16 cellular contexts compared by ENCODE assay signal in genomic region chr11:32895471-32895870, GRCh38. TPM values are rescaled to one million over a fixed set of nuclear protein-coding genes. Genes with fewer than 3 reads are reported as not detected.
DNase-seq lines count a peak whose midpoint lies in the region; ATAC-seq and TF ChIP-seq lines count a peak whose summit lies in the region.
"Had no signal": no experiment of that assay in that cellular context is flagged by ENCODE, and none has a peak within 500 bp of the region (broad histone marks: within the 10 kb centered on the region; RNA-seq: fewer than 3 reads in every experiment).

No MANE protein-coding gene starts in this region.

- H3K4ac ChIP-seq in IMR-90 (ENCODE audit: low read depth, low read length): no peak overlapping the region

- no peak overlapping the region for H3K4me3 ChIP-seq in IMR-90 (ENCODE audit: insufficient read depth, low read depth, low read length)
- H3K4me3 ChIP-seq in naive thymus-derived CD4-positive, alpha-beta T cell (ENCODE audit: low read length): no peak overlapping the region

- POLR2A ChIA-PET in IMR-90 (lab: Charles Lee; ENCODE audit: unreplicated experiment): no interaction called here
- POLR2A ChIA-PET in activated CD8-positive, alpha-beta T cell treated with anti-CD3 and anti-CD28 coated beads, Interleukin-2, amount 10 ng/mL, durations not matched to agents 7 days and 5 days (lab: Charles Lee): no interaction called here
- POLR2A ChIA-PET in naive thymus-derived CD4-positive, alpha-beta T cell (lab: Charles Lee): no interaction called here

- peaks cover 25 to 50% of the 10 kb centered on the region in 2 experiments for H3K79me1 ChIP-seq in IMR-90 (ENCODE audit: low read depth in 1 of 2, low read length in 2 of 2)

- H2AK9ac ChIP-seq in IMR-90 (replicated peaks; ENCODE audit: low read depth, low read length, poor library complexity): no peak overlapping the region

- no peak overlapping the region for H2BK20ac ChIP-seq in IMR-90 (ENCODE audit: low read depth, low read length)

- H3K27ac ChIP-seq in IMR-90 (ENCODE audit: insufficient read depth, low read length): no peak overlapping the region
- H3K27ac ChIP-seq in naive thymus-derived CD4-positive, alpha-beta T cell (ENCODE audit: low read depth, low read length): no peak overlapping the region
- H3K27ac ChIP-seq: suprapubic skin had no signal

- H3K14ac ChIP-seq in IMR-90 (replicated peaks; ENCODE audit: low read depth, low read length): no peak overlapping the region

- H2AFZ ChIP-seq in IMR-90 (replicated peaks; ENCODE audit: low read length, poor library complexity): no peak overlapping the region

- no peak overlapping the region for H4K5ac ChIP-seq in IMR-90 (ENCODE audit: low read depth, low read length)

- H3K9me1 ChIP-seq in IMR-90 (ENCODE audit: insufficient read depth, low read length): peaks cover 4% of the 10 kb centered on the region; the same call in 1 of the 2 replicates

- BruUV-seq in IMR-90 (replicated peaks; lab: Mats Ljungman, UMichigan): no TSS peak

- no peak overlapping the region for H3K27ac Mint-ChIP-seq in activated CD8-positive, alpha-beta T cell treated with anti-CD3 and anti-CD28 coated beads, Interleukin-2, amount 10 ng/mL, durations not matched to agents 7 days and 5 days
- no peak overlapping the region for H3K27ac Mint-ChIP-seq in naive thymus-derived CD4-positive, alpha-beta T cell

- WGBS in IMR-90 (ENCODE audit: extremely low coverage in 2 of 2, insufficient read length in 1 of 2), 2 experiments: no CpG with 5 or more reads among the region's 1 CpG

- no peak overlapping the region for H2BK120ac ChIP-seq in IMR-90 (ENCODE audit: low read depth, low read length)

- intact Hi-C loops in IMR-90 (cut with micrococcal nuclease): loop anchor here (5.0 kb wide), 1 partner anchor 157 kb away; no protein-coding TSS in a partner anchor
- intact Hi-C loops in naive thymus-derived CD4-positive, alpha-beta T cell (cut with micrococcal nuclease): loop anchor here in 1 of 2 donors (2.0 kb wide), 1 partner anchor 119 kb away; the partner anchor contains the start of gene DEPDC7

- no peak overlapping the region for H3K9ac ChIP-seq in IMR-90 (ENCODE audit: low read depth, low read length)

- no peak overlapping the region for H2BK15ac ChIP-seq in IMR-90 (ENCODE audit: low read depth, low read length)

- H3K36me3 Mint-ChIP-seq in activated CD8-positive, alpha-beta T cell treated with anti-CD3 and anti-CD28 coated beads, Interleukin-2, amount 10 ng/mL, durations not matched to agents 7 days and 5 days (ENCODE audit: low read depth): peaks cover under 1% of the 10 kb centered on the region
- peaks cover 0 to 14% (median 1%) of the 10 kb centered on the region in 5 donors for H3K36me3 Mint-ChIP-seq in naive thymus-derived CD4-positive, alpha-beta T cell

- no peak for TF ChIP-seq CTCF in IMR-90 (conservative IDR thresholded peaks at IDR 0.05; ENCODE audit: low read depth, low read length)

- H2AK5ac ChIP-seq in IMR-90 (ENCODE audit: low read depth, low read length): no peak overlapping the region

- no peak overlapping the region for H3K56ac ChIP-seq in IMR-90 (ENCODE audit: extremely low read depth, insufficient read depth, low read length)

- TF ChIP-seq POLR2A in IMR-90 (IDR thresholded peaks at IDR 0.05; ENCODE audit: low read depth, low read length): no peak

- DNase-seq in NCI-H2107 treated with DMSO at 0.1 percent for 48 hours (lab: John Stamatoyannopoulos, UW; ENCODE audit: unreplicated experiment) (peak; percentile 3), NCI-H2107 (lab: John Stamatoyannopoulos, UW) (no peak), IMR-90 (no peak), GM03348 (ENCODE audit: low spot score) (no peak), nucleus accumbens (lab: John Stamatoyannopoulos, UW) (no peak)
- no peak for DNase-seq in activated CD8-positive, alpha-beta T cell treated with anti-CD3 and anti-CD28 coated beads, Interleukin-2, amount 10 ng/mL, durations not matched to agents 7 days and 5 days
- no peak for DNase-seq in naive thymus-derived CD4-positive, alpha-beta T cell
- DNase-seq: ACHN; activated CD4-positive, alpha-beta T cell treated with anti-CD3 and anti-CD28 coated beads for 1 hour; activated naive CD4-positive, alpha-beta T cell treated with anti-CD3 and anti-CD28 coated beads, Interleukin-2, amount 50 U/mL, for 16 hours; cortex of kidney; foreskin fibroblast; left colon; Right ventricle myocardium superior had no signal

- H3K4me1 ChIP-seq in IMR-90 (ENCODE audit: control insufficient read depth, insufficient read depth, low read length): no peaks in the 10 kb centered on the region
- peaks cover 5 to 15% of the 10 kb centered on the region in 2 donors for H3K4me1 ChIP-seq in naive thymus-derived CD4-positive, alpha-beta T cell (ENCODE audit: control insufficient read depth in 2 of 2, insufficient read depth in 2 of 2, low read length in 2 of 2)

- peaks cover 43% of the 10 kb centered on the region for H3K4me1 Mint-ChIP-seq in activated CD8-positive, alpha-beta T cell treated with anti-CD3 and anti-CD28 coated beads, Interleukin-2, amount 10 ng/mL, durations not matched to agents 7 days and 5 days (ENCODE audit: low read depth)
- H3K4me1 Mint-ChIP-seq in naive thymus-derived CD4-positive, alpha-beta T cell: peaks cover 36 to 63% (median 52%) of the 10 kb centered on the region in 7 donors

- no peak overlapping the region for H3K18ac ChIP-seq in IMR-90 (ENCODE audit: low read depth, low read length)

- peak overlapping the region; percentile 22 for H3K4me3 Mint-ChIP-seq in activated CD8-positive, alpha-beta T cell treated with anti-CD3 and anti-CD28 coated beads, Interleukin-2, amount 10 ng/mL, durations not matched to agents 7 days and 5 days
- peak overlapping the region in 6 of 10 donors; percentile 14 to 95 (median 42) for H3K4me3 Mint-ChIP-seq in naive thymus-derived CD4-positive, alpha-beta T cell

- TF ChIP-seq RAD21 in IMR-90 (IDR thresholded peaks at IDR 0.05; ENCODE audit: low read length): no peak

- H3K27me3 ChIP-seq in IMR-90 (ENCODE audit: control insufficient read depth, insufficient read depth, low read length): no peaks in the 10 kb centered on the region
- no peaks in the 10 kb centered on the region for H3K27me3 ChIP-seq in naive thymus-derived CD4-positive, alpha-beta T cell (ENCODE audit: control insufficient read depth in 2 of 2, insufficient read depth in 2 of 2, low read length in 2 of 2)
- H3K27me3 ChIP-seq: suprapubic skin had no signal

- dilution Hi-C loops in IMR-90 (cut with HindIII; ENCODE audit: low sequenced_read_pairs, unreplicated experiment): no loop called here

- no peak for ATAC-seq in IMR-90 (ENCODE audit: low read depth)
- ATAC-seq in activated CD8-positive, alpha-beta T cell treated with anti-CD3 and anti-CD28 coated beads, Interleukin-2, amount 10 ng/mL, durations not matched to agents 7 days and 5 days: no peak
- no peak for ATAC-seq in naive thymus-derived CD4-positive, alpha-beta T cell
- ATAC-seq in HG03025 (IDR thresholded peaks at IDR 0.05; ENCODE audit: low FRiP score, unreplicated experiment): no peak
- ATAC-seq: left colon had no signal

- H3K27me3 Mint-ChIP-seq in activated CD8-positive, alpha-beta T cell treated with anti-CD3 and anti-CD28 coated beads, Interleukin-2, amount 10 ng/mL, durations not matched to agents 7 days and 5 days (ENCODE audit: low read depth): peaks cover 12% of the 10 kb centered on the region
- H3K27me3 Mint-ChIP-seq in naive thymus-derived CD4-positive, alpha-beta T cell: peaks cover 0 to 14% (median 0%) of the 10 kb centered on the region in 5 donors

- H3K23ac ChIP-seq in IMR-90 (ENCODE audit: low read depth, low read length): peak overlapping the region; percentile 68; the same call in 1 of the 2 replicates

- H3K9me3 Mint-ChIP-seq in activated CD8-positive, alpha-beta T cell treated with anti-CD3 and anti-CD28 coated beads, Interleukin-2, amount 10 ng/mL, durations not matched to agents 7 days and 5 days (ENCODE audit: insufficient read depth): no peaks in the 10 kb centered on the region
- no peaks in the 10 kb centered on the region for H3K9me3 Mint-ChIP-seq in naive thymus-derived CD4-positive, alpha-beta T cell

- no peak overlapping the region; the same call in 1 of the 2 replicates for H3K4me2 ChIP-seq in IMR-90 (ENCODE audit: low read depth, low read length)

- no peak overlapping the region for H2BK5ac ChIP-seq in IMR-90 (ENCODE audit: low read depth, low read length, poor library complexity, severe bottlenecking)

- H4K8ac ChIP-seq in IMR-90 (ENCODE audit: low read depth in 2 of 2, low read length in 2 of 2): no peak overlapping the region

- CTCF ChIA-PET in IMR-90 (lab: Yijun Ruan, JAX): no interaction called here
- CTCF ChIA-PET in activated CD8-positive, alpha-beta T cell treated with anti-CD3 and anti-CD28 coated beads, Interleukin-2, amount 10 ng/mL, durations not matched to agents 7 days and 5 days (lab: Charles Lee): interaction anchor here (0.6 to 1.8 kb wide), 5 partner anchors 10 to 143 kb away, joined by 3 to 4 read pairs (median 3); no protein-coding TSS in a partner anchor
- CTCF ChIA-PET in naive thymus-derived CD4-positive, alpha-beta T cell (lab: Charles Lee): interaction anchor here (1.4 kb wide), 1 partner anchor 170 kb away, joined by 3 read pairs; no protein-coding TSS in a partner anchor

- H4K20me1 ChIP-seq in IMR-90 (ENCODE audit: insufficient read depth, low read length): peaks cover 13% of the 10 kb centered on the region; the same call in 1 of the 2 replicates

- no peaks in the 10 kb centered on the region for H3K9me3 ChIP-seq in IMR-90 (ENCODE audit: control insufficient read depth, insufficient read depth, low read length)
- no peaks in the 10 kb centered on the region for H3K9me3 ChIP-seq in naive thymus-derived CD4-positive, alpha-beta T cell (ENCODE audit: control insufficient read depth in 2 of 3, low read length in 3 of 3)
- H3K9me3 ChIP-seq: suprapubic skin had no signal

- no peaks in the 10 kb centered on the region for H3K36me3 ChIP-seq in IMR-90 (ENCODE audit: control insufficient read depth, insufficient read depth, low read length)
- peaks cover 0 to 6% (median 0%) of the 10 kb centered on the region in 3 experiments for H3K36me3 ChIP-seq in naive thymus-derived CD4-positive, alpha-beta T cell (ENCODE audit: control insufficient read depth in 2 of 3, insufficient read depth in 3 of 3, low read length in 3 of 3)
- H3K36me3 ChIP-seq: suprapubic skin had no signal

- in situ Hi-C loops in IMR-90 (cut with MboI; ENCODE audit: low sequenced_read_pairs): no loop called here

- no peak overlapping the region for H4K91ac ChIP-seq in IMR-90 (ENCODE audit: insufficient read depth, low read depth, low read length)

TF ChIP-seq in IMR-90, 13 proteins besides CTCF, POLR2A, EP300 and RAD21 (continues in another document):
- TF ChIP-seq BHLHE40 (IDR thresholded peaks at IDR 0.05; ENCODE audit: low read depth, low read length) (no peak), MAFK (IDR thresholded peaks at IDR 0.05; ENCODE audit: low read depth, low read length) (no peak)

RNA-seq across cellular contexts. Expression of gene QSER1, which starts 2.9 kb away (rescaled TPM):
- 15.6 and 21.1 TPM in 2 replicates for total RNA-seq in IMR-90 (2012; rRNA removed)
- 5.3 and 5.9 TPM in 2 replicates for polyA plus RNA-seq in IMR-90 (2012; rRNA removed)
- 1.2 and 4.4 TPM in 2 replicates for polyA plus RNA-seq in IMR-90 (2012; cell fraction: cytosol; rRNA removed)
- polyA plus RNA-seq in IMR-90 (2012; cell fraction: nucleus; rRNA removed; ENCODE audit: low replicate concordance): 1.4 and 12.8 TPM in 2 replicates
- total RNA-seq in activated CD8-positive, alpha-beta T cell treated with anti-CD3 and anti-CD28 coated beads, Interleukin-2, amount 10 ng/mL, durations not matched to agents 7 days and 5 days: 1 to 10 TPM; 7.3 to 7.9 TPM
- 10 to 100 TPM; 11.2 to 16.9 (median 14.7) TPM for total RNA-seq in naive thymus-derived CD4-positive, alpha-beta T cell
- polyA plus RNA-seq in naive thymus-derived CD4-positive, alpha-beta T cell: 1 to 10 TPM; 1.6 to 2.7 TPM
